Comparison of ENCODE assay signal across 21 cellular contexts in genomic region chr22:47318041-47318737, GRCh38.
A peak's percentile ranks its signal among the peaks of the same experiment; 100 is the strongest.
DNase-seq lines count a peak whose midpoint lies in the region; ATAC-seq, FAIRE-seq and TF ChIP-seq lines count a peak whose summit lies in the region.
"Had no signal": no experiment of that assay in that cellular context is flagged by ENCODE, and none has a peak within 500 bp of the region (broad histone marks: within the 10 kb centered on the region; RNA-seq: fewer than 3 reads in every experiment).

No MANE protein-coding gene starts in this region.

- H3K36me3 ChIP-seq in ACC112 (ENCODE audit: insufficient read depth, low read length) (no peaks in the 10 kb centered on the region), IMR-90 (ENCODE audit: control insufficient read depth, insufficient read depth, low read length) (no peaks in the 10 kb centered on the region), endothelial cell of umbilical vein (ENCODE audit: control insufficient read depth in 2 of 2, extremely low read depth in 1 of 2, insufficient read depth in 2 of 2, low read length in 2 of 2) (no peaks in the 10 kb centered on the region)
- H3K36me3 ChIP-seq: BLaER1 had no signal

- ATAC-seq in IMR-90 (ENCODE audit: low read depth) (no peak), HG03175 (IDR thresholded peaks at IDR 0.05; ENCODE audit: unreplicated experiment) (no peak), GM19467 (IDR thresholded peaks at IDR 0.05; ENCODE audit: unreplicated experiment) (no peak)
- ATAC-seq: CD8-positive, alpha-beta T cell; GM23338; HCT116 had no signal

- H4K91ac ChIP-seq in IMR-90 (ENCODE audit: insufficient read depth, low read depth, low read length): no peak overlapping the region

- FAIRE-seq in endothelial cell of umbilical vein (lab: Jason Lieb, UNC): no peak
- FAIRE-seq: G401.6, GM12892, GM19239 had no signal

- dilution Hi-C loops in IMR-90 (cut with HindIII; ENCODE audit: low sequenced_read_pairs, unreplicated experiment): no loop called here
- dilution Hi-C loops in endothelial cell of umbilical vein (cut with MboI; ENCODE audit: extremely low pct_ligation_motif_present, low sequenced_read_pairs): no loop called here

- H3K9ac ChIP-seq in IMR-90 (ENCODE audit: low read depth, low read length) (no peak overlapping the region), endothelial cell of umbilical vein (replicated peaks; ENCODE audit: extremely low read depth, insufficient read depth, low read length) (peak overlapping the region; percentile 16)
- H3K9ac ChIP-seq: BLaER1 had no signal

- no peak overlapping the region for H4K5ac ChIP-seq in IMR-90 (ENCODE audit: low read depth, low read length)

- POLR2A ChIA-PET in IMR-90 (lab: Charles Lee; ENCODE audit: unreplicated experiment): no interaction called here
- POLR2A ChIA-PET in endothelial cell of umbilical vein (lab: Charles Lee): no interaction called here

- no peaks in the 10 kb centered on the region for H3K4me1 ChIP-seq in ACC112 (ENCODE audit: control insufficient read depth, insufficient read depth, low read length, unreplicated experiment)
- no peaks in the 10 kb centered on the region for H3K4me1 ChIP-seq in IMR-90 (ENCODE audit: control insufficient read depth, insufficient read depth, low read length)
- peaks cover 16% of the 10 kb centered on the region for H3K4me1 ChIP-seq in endothelial cell of umbilical vein (ENCODE audit: control insufficient read depth, extremely low read depth, insufficient read depth, low read length)
- H3K4me1 ChIP-seq: Caco-2 had no signal

- CTCF ChIA-PET in IMR-90 (lab: Yijun Ruan, JAX) (no interaction called here), endothelial cell of umbilical vein (lab: Charles Lee) (no interaction called here)

- H2BK120ac ChIP-seq in IMR-90 (ENCODE audit: low read depth, low read length): no peak overlapping the region

- no peak overlapping the region for H3K14ac ChIP-seq in IMR-90 (replicated peaks; ENCODE audit: low read depth, low read length)

- no peaks in the 10 kb centered on the region for H3K79me1 ChIP-seq in IMR-90 (ENCODE audit: low read depth in 1 of 2, low read length in 2 of 2)

- TF ChIP-seq CTCF in IMR-90 (conservative IDR thresholded peaks at IDR 0.05; ENCODE audit: low read depth, low read length): no peak
- TF ChIP-seq CTCF in endothelial cell of umbilical vein (IDR thresholded peaks at IDR 0.05; ENCODE audit: extremely low read depth in 1 of 2, insufficient read depth in 1 of 2, low read depth in 1 of 2, low read length in 2 of 2): no peak
- no peak for TF ChIP-seq CTCF in fibroblast of the aortic adventitia (IDR thresholded peaks at IDR 0.05; ENCODE audit: insufficient read depth, low read length)

- intact Hi-C loops in IMR-90 (cut with micrococcal nuclease): no loop called here
- intact Hi-C loops in endothelial cell of umbilical vein (cut with micrococcal nuclease): loop anchor here (1.0 kb wide), 1 partner anchor 11 kb away; no protein-coding TSS in a partner anchor

- no peak for TF ChIP-seq POLR2A in IMR-90 (IDR thresholded peaks at IDR 0.05; ENCODE audit: low read depth, low read length)
- no peak for TF ChIP-seq POLR2A in endothelial cell of umbilical vein (IDR thresholded peaks at IDR 0.05; ENCODE audit: low read depth, low read length)

- H3K27me3 ChIP-seq in ACC112 (ENCODE audit: insufficient read depth, low read length): no peaks in the 10 kb centered on the region
- peaks cover 2% of the 10 kb centered on the region; the same call in 1 of the 2 replicates for H3K27me3 ChIP-seq in IMR-90 (ENCODE audit: control insufficient read depth, insufficient read depth, low read length)
- H3K27me3 ChIP-seq in endothelial cell of umbilical vein (ENCODE audit: control insufficient read depth in 2 of 2, insufficient read depth in 2 of 2, low read length in 2 of 2): no peaks in the 10 kb centered on the region
- H3K27me3 ChIP-seq: BLaER1 had no signal

- DNase-seq in IMR-90 (no peak), endothelial cell of umbilical vein (ENCODE audit: low read depth, low spot score) (peak; percentile 34), fibroblast of the aortic adventitia (ENCODE audit: low read depth) (peak; percentile 70), NCI-H187 (lab: John Stamatoyannopoulos, UW) (no peak), GM19238 (ENCODE audit: insufficient read length, low spot score) (no peak)
- DNase-seq: Caco-2; CD4-positive, CD25-positive, alpha-beta regulatory T cell; CD8-positive, alpha-beta T cell; DMS153; DND-41; H9 had no signal

- H3K23ac ChIP-seq in IMR-90 (ENCODE audit: low read depth, low read length): no peak overlapping the region

- TF ChIP-seq RAD21 in IMR-90 (IDR thresholded peaks at IDR 0.05; ENCODE audit: low read length): no peak

- 18% methylated on average over 3 of the region's 9 CpGs; no CpG with 5 or more reads in 1 of the 2 experiments for WGBS in IMR-90 (ENCODE audit: extremely low coverage in 2 of 2, insufficient read length in 1 of 2), 2 experiments

- no peak overlapping the region for H4K8ac ChIP-seq in IMR-90 (ENCODE audit: low read depth in 2 of 2, low read length in 2 of 2)

- no peak overlapping the region for H3K56ac ChIP-seq in IMR-90 (ENCODE audit: extremely low read depth, insufficient read depth, low read length)

- H3K4ac ChIP-seq in IMR-90 (ENCODE audit: low read depth, low read length): no peak overlapping the region

- no peak overlapping the region for H2BK20ac ChIP-seq in IMR-90 (ENCODE audit: low read depth, low read length)

- H3K27ac ChIP-seq in ACC112 (ENCODE audit: low read depth, low read length): peak overlapping the region; percentile 61
- no peak overlapping the region for H3K27ac ChIP-seq in IMR-90 (ENCODE audit: insufficient read depth, low read length)
- H3K27ac ChIP-seq in endothelial cell of umbilical vein (ENCODE audit: insufficient read depth, low read depth, low read length): no peak overlapping the region
- H3K27ac ChIP-seq: BLaER1, C4-2B had no signal

- no peak overlapping the region for H3K4me3 ChIP-seq in ACC112 (ENCODE audit: low read depth, low read length)
- no peak overlapping the region for H3K4me3 ChIP-seq in IMR-90 (ENCODE audit: insufficient read depth, low read depth, low read length)
- H3K4me3 ChIP-seq in endothelial cell of umbilical vein (replicated peaks in 1 of 3; ENCODE audit: insufficient read depth in 1 of 3, low read depth in 1 of 3, low read length in 3 of 3): no peak overlapping the region
- no peak overlapping the region for H3K4me3 ChIP-seq in fibroblast of the aortic adventitia (ENCODE audit: low read depth, low read length)
- H3K4me3 ChIP-seq: BLaER1, GM23338 had no signal

- no peak overlapping the region for H3K18ac ChIP-seq in IMR-90 (ENCODE audit: low read depth, low read length)

- H2AFZ ChIP-seq in ACC112 (ENCODE audit: low read length, unreplicated experiment): no peak overlapping the region
- H2AFZ ChIP-seq in IMR-90 (replicated peaks; ENCODE audit: low read length, poor library complexity): peak overlapping the region; percentile 41
- H2AFZ ChIP-seq in endothelial cell of umbilical vein (ENCODE audit: low read depth, low read length): peak overlapping the region; percentile 31
- H2AFZ ChIP-seq: GM23338 had no signal

- no peak overlapping the region for H2AK5ac ChIP-seq in IMR-90 (ENCODE audit: low read depth, low read length)

- H2BK5ac ChIP-seq in IMR-90 (ENCODE audit: low read depth, low read length, poor library complexity, severe bottlenecking): no peak overlapping the region

- H3K4me2 ChIP-seq in IMR-90 (ENCODE audit: low read depth, low read length): no peak overlapping the region
- H3K4me2 ChIP-seq in endothelial cell of umbilical vein (ENCODE audit: insufficient read depth, low read length): peak overlapping the region; percentile 79
- H3K4me2 ChIP-seq: BLaER1, GM23338 had no signal

- no peaks in the 10 kb centered on the region for H3K9me1 ChIP-seq in IMR-90 (ENCODE audit: insufficient read depth, low read length)
- no peaks in the 10 kb centered on the region for H3K9me1 ChIP-seq in endothelial cell of umbilical vein (replicated peaks; ENCODE audit: control insufficient read depth, extremely low read depth, insufficient read depth, low read length)

- no peaks in the 10 kb centered on the region for H3K79me2 ChIP-seq in ACC112 (ENCODE audit: control insufficient read depth, insufficient read depth, low read length, unreplicated experiment)
- H3K79me2 ChIP-seq in endothelial cell of umbilical vein (ENCODE audit: control insufficient read depth, insufficient read depth, low read length): no peaks in the 10 kb centered on the region

- no peak overlapping the region for H2AK9ac ChIP-seq in IMR-90 (replicated peaks; ENCODE audit: low read depth, low read length, poor library complexity)

- H2BK15ac ChIP-seq in IMR-90 (ENCODE audit: low read depth, low read length): no peak overlapping the region

- H3K9me3 ChIP-seq in IMR-90 (ENCODE audit: control insufficient read depth, insufficient read depth, low read length) (peaks cover 2% of the 10 kb centered on the region), endothelial cell of umbilical vein (replicated peaks; ENCODE audit: control insufficient read depth, insufficient read depth, low read length) (no peaks in the 10 kb centered on the region)

- BruUV-seq in IMR-90 (replicated peaks; lab: Mats Ljungman, UMichigan) (no TSS peak), endothelial cell of umbilical vein (replicated peaks; lab: Mats Ljungman, UMichigan) (TSS peak; percentile 48)

- in situ Hi-C loops in IMR-90 (cut with MboI; ENCODE audit: low sequenced_read_pairs): no loop called here

- no peaks in the 10 kb centered on the region for H4K20me1 ChIP-seq in IMR-90 (ENCODE audit: insufficient read depth, low read length)
- no peaks in the 10 kb centered on the region for H4K20me1 ChIP-seq in endothelial cell of umbilical vein (replicated peaks; ENCODE audit: control insufficient read depth, extremely low read depth, insufficient read depth, low read length)
- H4K20me1 ChIP-seq: BLaER1 had no signal

TF ChIP-seq in IMR-90, 13 proteins besides CTCF, POLR2A, EP300 and RAD21 (continues in another document):
- TF ChIP-seq RFX5 (IDR thresholded peaks at IDR 0.05; ENCODE audit: low read depth, low read length) (no peak), CEBPB (IDR thresholded peaks at IDR 0.05; ENCODE audit: low read depth, low read length) (no peak), MXI1 (IDR thresholded peaks at IDR 0.05; ENCODE audit: borderline replicate concordance, low read depth, low read length) (no peak)

TF ChIP-seq in endothelial cell of umbilical vein, 7 proteins besides CTCF, POLR2A, EP300 and RAD21:
- no peak for TF ChIP-seq POLR2AphosphoS5 (IDR thresholded peaks at IDR 0.05; ENCODE audit: insufficient read depth, low read depth, low read length)
- no peak for TF ChIP-seq EZH2 (IDR thresholded peaks at IDR 0.05; ENCODE audit: borderline replicate concordance, low read depth, low read length, severe bottlenecking)
- peak; percentile 32 for TF ChIP-seq FOS (IDR thresholded peaks at IDR 0.05; ENCODE audit: borderline replicate concordance, insufficient read depth, low read length)
- peak; percentile 59 for TF ChIP-seq GATA2 (IDR thresholded peaks at IDR 0.05; ENCODE audit: insufficient read depth, insufficient read length, low read depth, low read length)
- no peak for TF ChIP-seq JUN (IDR thresholded peaks at IDR 0.05; ENCODE audit: borderline replicate concordance, insufficient read depth, insufficient read length, low read depth)
TF ChIP-seq in endothelial cell of umbilical vein: peak in this region for 2.

Comparison
In these comparisons a context has a peak if more than half of its experiments do, and no peak if none do; other contexts are left out.
1. DNase-seq: peak in endothelial cell of umbilical vein (single experiment) and fibroblast of the aortic adventitia (single experiment); none in IMR-90 (single experiment), NCI-H187 (0 of 2) and GM19238 (single experiment).